Comparison of ENCODE assay signal across 2 cellular contexts in the genomic region with DNA sequence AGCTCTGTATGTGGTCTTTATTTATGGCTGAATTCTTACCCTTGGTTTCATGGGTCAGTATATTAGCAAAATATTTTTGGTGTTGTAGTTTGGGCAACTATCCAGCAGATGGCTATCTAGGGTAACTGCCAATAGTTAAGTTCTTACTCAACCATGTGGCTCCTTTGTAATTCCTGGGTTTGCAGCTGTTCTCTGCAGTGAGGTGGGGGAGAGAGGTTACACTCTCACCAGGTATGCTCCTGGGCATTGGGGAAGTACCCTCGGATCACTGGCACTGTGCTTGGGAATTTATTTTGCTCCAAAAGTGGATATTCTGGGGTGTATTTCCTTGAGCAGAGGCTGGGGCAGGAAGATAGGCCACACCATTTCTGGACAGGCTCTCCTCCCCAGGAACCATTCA.
TF ChIP-seq lines count a peak whose summit lies in the region.

No MANE protein-coding gene starts in this region.

TF ChIP-seq in SK-N-SH, 30 proteins besides CTCF, POLR2A, EP300 and RAD21 (continued from another document):
- TF ChIP-seq USF1 (IDR thresholded peaks at IDR 0.05; ENCODE audit: borderline replicate concordance, low read depth), result no peak
- TF ChIP-seq EZH2phosphoT487 (IDR thresholded peaks at IDR 0.05; ENCODE audit: borderline replicate concordance, low read depth), result no peak
- TF ChIP-seq TAF1 (IDR thresholded peaks at IDR 0.05; ENCODE audit: borderline replicate concordance, low read depth, low read length), result no peak
- no peak for TF ChIP-seq NRF1 (IDR thresholded peaks at IDR 0.05; ENCODE audit: low read depth, low read length)
- no peak for TF ChIP-seq GATA2 (CRISPR knock-in tag; IDR thresholded peaks at IDR 0.05)
- no peak for TF ChIP-seq SIN3A (IDR thresholded peaks at IDR 0.05; ENCODE audit: borderline replicate concordance, low read depth, low read length)
- TF ChIP-seq FOXM1 (IDR thresholded peaks at IDR 0.05; ENCODE audit: low read depth), result no peak
- TF ChIP-seq MXI1 (IDR thresholded peaks at IDR 0.05; ENCODE audit: low read depth, low read length), result no peak
- TF ChIP-seq POLR2AphosphoS5 (IDR thresholded peaks at IDR 0.05; ENCODE audit: low read depth, low read length), result no peak
- no peak for TF ChIP-seq SMC3 (IDR thresholded peaks at IDR 0.05; ENCODE audit: low read depth, low read length)
- no peak for TF ChIP-seq ZBTB33 (IDR thresholded peaks at IDR 0.05; ENCODE audit: borderline replicate concordance, low read depth)
- no peak for TF ChIP-seq YY1 (IDR thresholded peaks at IDR 0.05; ENCODE audit: low read depth)
- TF ChIP-seq RFX5 (IDR thresholded peaks at IDR 0.05; ENCODE audit: low read length), result no peak
TF ChIP-seq in SK-N-SH: peak in this region for 0.

TF ChIP-seq in SK-N-SH treated with all-trans-retinoic acid at 6 μM for 48 hours, 23 proteins besides CTCF, POLR2A, EP300 and RAD21 (continued from another document):
- TF ChIP-seq, protein P1, sequence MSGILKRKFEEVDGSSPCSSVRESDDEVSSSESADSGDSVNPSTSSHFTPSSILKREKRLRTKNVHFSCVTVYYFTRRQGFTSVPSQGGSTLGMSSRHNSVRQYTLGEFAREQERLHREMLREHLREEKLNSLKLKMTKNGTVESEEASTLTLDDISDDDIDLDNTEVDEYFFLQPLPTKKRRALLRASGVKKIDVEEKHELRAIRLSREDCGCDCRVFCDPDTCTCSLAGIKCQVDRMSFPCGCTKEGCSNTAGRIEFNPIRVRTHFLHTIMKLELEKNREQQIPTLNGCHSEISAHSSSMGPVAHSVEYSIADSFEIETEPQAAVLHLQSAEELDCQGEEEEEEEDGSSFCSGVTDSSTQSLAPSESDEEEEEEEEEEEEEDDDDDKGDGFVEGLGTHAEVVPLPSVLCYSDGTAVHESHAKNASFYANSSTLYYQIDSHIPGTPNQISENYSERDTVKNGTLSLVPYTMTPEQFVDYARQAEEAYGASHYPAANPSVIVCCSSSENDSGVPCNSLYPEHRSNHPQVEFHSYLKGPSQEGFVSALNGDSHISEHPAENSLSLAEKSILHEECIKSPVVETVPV (CRISPR knock-in tag; IDR thresholded peaks at IDR 0.05), result no peak
- no peak for TF ChIP-seq ZFP3 (CRISPR knock-in tag; IDR thresholded peaks at IDR 0.05)
- TF ChIP-seq ZNF70 (CRISPR knock-in tag; IDR thresholded peaks at IDR 0.05), result no peak
- TF ChIP-seq, protein P2, sequence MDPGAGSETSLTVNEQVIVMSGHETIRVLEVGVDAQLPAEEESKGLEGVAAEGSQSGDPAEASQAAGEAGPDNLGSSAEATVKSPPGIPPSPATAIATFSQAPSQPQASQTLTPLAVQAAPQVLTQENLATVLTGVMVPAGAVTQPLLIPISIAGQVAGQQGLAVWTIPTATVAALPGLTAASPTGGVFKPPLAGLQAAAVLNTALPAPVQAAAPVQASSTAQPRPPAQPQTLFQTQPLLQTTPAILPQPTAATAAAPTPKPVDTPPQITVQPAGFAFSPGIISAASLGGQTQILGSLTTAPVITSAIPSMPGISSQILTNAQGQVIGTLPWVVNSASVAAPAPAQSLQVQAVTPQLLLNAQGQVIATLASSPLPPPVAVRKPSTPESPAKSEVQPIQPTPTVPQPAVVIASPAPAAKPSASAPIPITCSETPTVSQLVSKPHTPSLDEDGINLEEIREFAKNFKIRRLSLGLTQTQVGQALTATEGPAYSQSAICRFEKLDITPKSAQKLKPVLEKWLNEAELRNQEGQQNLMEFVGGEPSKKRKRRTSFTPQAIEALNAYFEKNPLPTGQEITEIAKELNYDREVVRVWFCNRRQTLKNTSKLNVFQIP (CRISPR knock-in tag; IDR thresholded peaks at IDR 0.05; ENCODE audit: borderline replicate concordance, low read depth), result no peak
- TF ChIP-seq CSDC2 (CRISPR knock-in tag; IDR thresholded peaks at IDR 0.05), result no peak
- TF ChIP-seq ZC3H10 (CRISPR knock-in tag; IDR thresholded peaks at IDR 0.05), result no peak
- no peak for TF ChIP-seq ESRRG (CRISPR knock-in tag; IDR thresholded peaks at IDR 0.05)
- TF ChIP-seq ZFP30 (CRISPR knock-in tag; IDR thresholded peaks at IDR 0.05), result no peak
- TF ChIP-seq GLIS3 (CRISPR knock-in tag; IDR thresholded peaks at IDR 0.05), result no peak
- TF ChIP-seq, protein P3, sequence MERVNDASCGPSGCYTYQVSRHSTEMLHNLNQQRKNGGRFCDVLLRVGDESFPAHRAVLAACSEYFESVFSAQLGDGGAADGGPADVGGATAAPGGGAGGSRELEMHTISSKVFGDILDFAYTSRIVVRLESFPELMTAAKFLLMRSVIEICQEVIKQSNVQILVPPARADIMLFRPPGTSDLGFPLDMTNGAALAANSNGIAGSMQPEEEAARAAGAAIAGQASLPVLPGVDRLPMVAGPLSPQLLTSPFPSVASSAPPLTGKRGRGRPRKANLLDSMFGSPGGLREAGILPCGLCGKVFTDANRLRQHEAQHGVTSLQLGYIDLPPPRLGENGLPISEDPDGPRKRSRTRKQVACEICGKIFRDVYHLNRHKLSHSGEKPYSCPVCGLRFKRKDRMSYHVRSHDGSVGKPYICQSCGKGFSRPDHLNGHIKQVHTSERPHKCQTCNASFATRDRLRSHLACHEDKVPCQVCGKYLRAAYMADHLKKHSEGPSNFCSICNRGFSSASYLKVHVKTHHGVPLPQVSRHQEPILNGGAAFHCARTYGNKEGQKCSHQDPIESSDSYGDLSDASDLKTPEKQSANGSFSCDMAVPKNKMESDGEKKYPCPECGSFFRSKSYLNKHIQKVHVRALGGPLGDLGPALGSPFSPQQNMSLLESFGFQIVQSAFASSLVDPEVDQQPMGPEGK (CRISPR knock-in tag; IDR thresholded peaks at IDR 0.05; ENCODE audit: borderline replicate concordance), result no peak
- no peak for TF ChIP-seq ZNF565 (CRISPR knock-in tag; conservative IDR thresholded peaks at IDR 0.05; ENCODE audit: low read depth)
